24 cellular contexts compared by ENCODE assay signal in the genomic region with DNA sequence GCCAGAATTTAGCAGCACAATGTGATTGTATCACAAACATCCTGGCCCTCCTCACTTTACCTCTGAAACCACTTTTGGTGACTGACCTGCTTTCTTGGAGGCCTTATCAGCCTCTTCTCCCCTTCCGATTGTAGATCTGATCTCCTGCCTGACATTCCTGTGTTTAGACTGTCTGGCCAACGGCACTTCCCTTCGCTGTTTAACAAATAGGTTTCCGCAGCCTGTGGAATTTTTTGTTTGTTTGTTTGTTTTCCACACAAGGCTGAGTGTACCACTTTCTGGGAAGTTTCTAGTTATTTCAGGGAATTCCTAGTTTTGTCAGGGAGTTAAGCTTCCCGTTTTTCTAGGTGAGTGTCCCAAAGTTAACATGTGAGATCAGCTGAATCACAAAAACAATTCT.
DNase-seq lines count a peak whose midpoint lies in the region; ATAC-seq and TF ChIP-seq lines count a peak whose summit lies in the region.
"Had no signal": no experiment of that assay in that cellular context is flagged by ENCODE, and none has a peak within 500 bp of the region (broad histone marks: within the 10 kb centered on the region; RNA-seq: fewer than 3 reads in every experiment).

No MANE protein-coding gene starts in this region.

- ATAC-seq in GM18907 (IDR thresholded peaks at IDR 0.05; ENCODE audit: unreplicated experiment) (no peak), GM21515 (IDR thresholded peaks at IDR 0.05; ENCODE audit: unreplicated experiment) (no peak)
- ATAC-seq: HCT116, Right ventricle myocardium inferior, SK-N-SH treated with all-trans-retinoic acid at 6 μM for 48 hours had no signal

- DNase-seq in G401 (ENCODE audit: low spot score) (peak; percentile 31), lung microvascular endothelial cell (ENCODE audit: low read depth in 2 of 2) (peak; percentile 20 to 62), pulmonary artery endothelial cell (ENCODE audit: low read depth, low spot score) (peak; percentile 77)
- DNase-seq in stimulated activated CD4-positive, alpha-beta T cell treated with anti-CD3 and anti-CD28 coated beads, Interleukin-2, amount 100 ng/mL, for 48 hours = no peak
- DNase-seq: 8988T; ACHN; BE2C; CD8-positive, alpha-beta memory T cell; DMS 273 treated with DMSO at 0.1 percent for 48 hours; DMS79; NCI-H1092 treated with DMSO at 0.1 percent for 48 hours; NCI-H1436; NCI-H1930; NCI-H446 treated with DMSO at 0.1 percent for 48 hours; NCI-H526; NCI-H82; PC-9; SJCRH30 had no signal

- no peak for TF ChIP-seq CTCF in VCaP (conservative IDR thresholded peaks at IDR 0.05)

- 0 out of 2 replicates have a peak overlapping the region, but pooled peaks have one; percentile 26 for H3K27ac ChIP-seq in VCaP
- H3K27ac ChIP-seq: PC-9, SJCRH30 had no signal

- in situ Hi-C loops in G401 (cut with HindIII; ENCODE audit: low sequenced_read_pairs) = loop anchor here (25.0 kb wide), 2 partner anchors 144 to 394 kb away; no protein-coding TSS in a partner anchor

Comparison
In these comparisons a context has a peak if more than half of its experiments do, and no peak if none do; other contexts are left out.
1. DNase-seq: peak in G401 (single experiment), lung microvascular endothelial cell (2 of 2) and pulmonary artery endothelial cell (single experiment); none in stimulated activated CD4-positive, alpha-beta T cell treated with anti-CD3 and anti-CD28 coated beads, Interleukin-2, amount 100 ng/mL, for 48 hours (0 of 2).